11 cellular contexts compared by ENCODE assay signal in genomic region chr9:35650341-35651158, GRCh38. TPM values are rescaled to one million over a fixed set of nuclear protein-coding genes. Genes with fewer than 3 reads are reported as not detected.
DNase-seq lines count a peak whose midpoint lies in the region; ATAC-seq and TF ChIP-seq lines count a peak whose summit lies in the region.
"Had no signal": no experiment of that assay in that cellular context is flagged by ENCODE, and none has a peak within 500 bp of the region (broad histone marks: within the 10 kb centered on the region; RNA-seq: fewer than 3 reads in every experiment).

TSS of gene SIT1 (minus strand) at chr9:35650931. CDS start at chr9:35650853, 78 bp downstream.

- H3K9me3 ChIP-seq in iPS-20b (ENCODE audit: insufficient read depth, low read depth, low read length) (no peaks in the 10 kb centered on the region), transverse colon (no peaks in the 10 kb centered on the region), WERI-Rb-1 (ENCODE audit: severe bottlenecking) (no peaks in the 10 kb centered on the region)

- peaks cover 46% of the 10 kb centered on the region for H3K4me1 Mint-ChIP-seq in activated naive CD4-positive, alpha-beta T cell treated with anti-CD3 and anti-CD28 coated beads for 36 hours (ENCODE audit: low read depth)
- peaks cover 12% of the 10 kb centered on the region for H3K4me1 Mint-ChIP-seq in Calu3 (ENCODE audit: low read depth, unreplicated experiment)

- TF ChIP-seq CTCF in transverse colon (IDR thresholded peaks at IDR 0.05) (no peak), WERI-Rb-1 (IDR thresholded peaks at IDR 0.05; ENCODE audit: low read depth, low read length) (no peak), Calu3 (IDR thresholded peaks at IDR 0.05; ENCODE audit: unreplicated experiment) (no peak)

- H3K36me3 Mint-ChIP-seq in activated naive CD4-positive, alpha-beta T cell treated with anti-CD3 and anti-CD28 coated beads for 36 hours (ENCODE audit: low read depth): peaks cover 11% of the 10 kb centered on the region
- H3K36me3 Mint-ChIP-seq in Calu3 (ENCODE audit: insufficient read depth, unreplicated experiment): peaks cover 12% of the 10 kb centered on the region

- intact Hi-C loops in activated naive CD4-positive, alpha-beta T cell treated with anti-CD3 and anti-CD28 coated beads for 36 hours (cut with micrococcal nuclease): loop anchor here (10.0 kb wide), 1 partner anchor 834 kb away; no protein-coding TSS in a partner anchor
- intact Hi-C loops in transverse colon (cut with DNase I; ENCODE audit: low total_unique reads) (no loop called here), Calu3 (cut with micrococcal nuclease; ENCODE audit: unreplicated experiment) (no loop called here)

- H3K9ac ChIP-seq in iPS-20b (ENCODE audit: low read depth, low read length): peak within 1 kb of the TSS; percentile 61; the same call in 1 of the 2 replicates

- peak within 1 kb of the TSS; percentile 19 for H3K27ac ChIP-seq in iPS-20b (ENCODE audit: low read length)
- H3K27ac ChIP-seq in transverse colon: peak within 1 kb of the TSS; percentile 81 to 86 (median 83)
- no peak within 1 kb of the TSS for H3K27ac ChIP-seq in WERI-Rb-1

- ATAC-seq in GM19455 (IDR thresholded peaks at IDR 0.05; ENCODE audit: unreplicated experiment): no peak

- H3K36me3 ChIP-seq in iPS-20b (ENCODE audit: insufficient read depth, low read depth, low read length) (no peaks in the 10 kb centered on the region), transverse colon (no peaks in the 10 kb centered on the region), WERI-Rb-1 (no peaks in the 10 kb centered on the region)

- DNase-seq in activated naive CD4-positive, alpha-beta T cell treated with anti-CD3 and anti-CD28 coated beads for 36 hours: peak; percentile 60
- no peak for DNase-seq in activated naive CD4-positive, alpha-beta T cell treated with Interleukin-2 at 50 U/mL for 16 hours
- DNase-seq in activated CD4-positive, alpha-beta T cell treated with anti-CD3 and anti-CD28 coated beads, Interleukin-2, amount 50 U/mL, for 48 hours: peak; percentile 64 to 71
- DNase-seq in transverse colon: no peak
- no peak for DNase-seq in WERI-Rb-1
- DNase-seq in Calu3: no peak
- DNase-seq: COR-L47, NCI-H226, retina had no signal

- CTCF ChIA-PET in activated naive CD4-positive, alpha-beta T cell treated with anti-CD3 and anti-CD28 coated beads for 36 hours (lab: Charles Lee): interaction anchor here (0.6 to 12.4 kb wide), 6 partner anchors 10 to 78 kb away, joined by 3 to 149 read pairs (median 4); partner anchors contain the start of genes ARHGEF39, CCDC107, CD72 and RMRP
- CTCF ChIA-PET in Calu3 (lab: Charles Lee): no interaction called here

- peak within 1 kb of the TSS; percentile 93 for H3K4me3 Mint-ChIP-seq in activated naive CD4-positive, alpha-beta T cell treated with anti-CD3 and anti-CD28 coated beads for 36 hours
- H3K4me3 Mint-ChIP-seq in Calu3 (ENCODE audit: low read depth, unreplicated experiment): no peak within 1 kb of the TSS

- no peaks in the 10 kb centered on the region for H3K9me3 Mint-ChIP-seq in activated naive CD4-positive, alpha-beta T cell treated with anti-CD3 and anti-CD28 coated beads for 36 hours
- no peaks in the 10 kb centered on the region for H3K9me3 Mint-ChIP-seq in Calu3 (ENCODE audit: low read depth, unreplicated experiment)

- H3K27me3 Mint-ChIP-seq in activated naive CD4-positive, alpha-beta T cell treated with anti-CD3 and anti-CD28 coated beads for 36 hours (ENCODE audit: low read depth): no peaks in the 10 kb centered on the region
- peaks cover 22% of the 10 kb centered on the region for H3K27me3 Mint-ChIP-seq in Calu3 (ENCODE audit: unreplicated experiment)

- H3K27ac Mint-ChIP-seq in activated naive CD4-positive, alpha-beta T cell treated with anti-CD3 and anti-CD28 coated beads for 36 hours: peak within 1 kb of the TSS; percentile 94
- no peak within 1 kb of the TSS for H3K27ac Mint-ChIP-seq in Calu3 (ENCODE audit: unreplicated experiment)

- WGBS in transverse colon (ENCODE audit: low coverage in 1 of 2), 2 donors: 66% methylated on average over 18 of the region's 22 CpGs; no CpG with 5 or more reads in 1 of the 2 donors

- no peak for TF ChIP-seq EP300 in transverse colon (IDR thresholded peaks at IDR 0.05; ENCODE audit: low read depth)

- H3K4me3 ChIP-seq in iPS-20b (ENCODE audit: low read length) (peak within 1 kb of the TSS; percentile 64; the same call in 1 of the 2 replicates), transverse colon (peak within 1 kb of the TSS in 1 of 4 donors; percentile 35), WERI-Rb-1 (ENCODE audit: low read depth, low read length) (no peak within 1 kb of the TSS)

- H3K27me3 ChIP-seq in iPS-20b (ENCODE audit: insufficient read depth, low read length) (peaks cover 7% of the 10 kb centered on the region; the same call in 1 of the 2 replicates), transverse colon (no peaks in the 10 kb centered on the region), WERI-Rb-1 (ENCODE audit: insufficient read depth, low read depth, severe bottlenecking) (no peaks in the 10 kb centered on the region)

- H3K4me1 ChIP-seq in iPS-20b (ENCODE audit: insufficient read depth, low read length): peaks cover 7% of the 10 kb centered on the region; the same call in 1 of the 2 replicates
- peaks cover 4 to 42% (median 26%) of the 10 kb centered on the region in 4 donors for H3K4me1 ChIP-seq in transverse colon

- in situ Hi-C loops in transverse colon (cut with MboI; ENCODE audit: low pct_ligation_motif_present in 1 of 4, low pct_unique_long_range_greater_than_20kb in 1 of 4, low sequenced_read_pairs in 3 of 4): loop anchor here in 1 of 4 donors (10.0 kb wide), 1 partner anchor 94 kb away; the partner anchor contains the start of genes GBA2 and RGP1

- BruUV-seq in Calu3 (replicated peaks; lab: Mats Ljungman, UMichigan): no TSS peak

- no peak for TF ChIP-seq POLR2A in transverse colon (IDR thresholded peaks at IDR 0.05)

RNA-seq across cellular contexts. Expression of gene SIT1, which starts in this region (rescaled TPM):
- total RNA-seq in activated naive CD4-positive, alpha-beta T cell treated with anti-CD3 and anti-CD28 coated beads for 36 hours: 10 to 100 TPM; 44.0 to 45.4 TPM
- 1 to 10 TPM in 3 of 4 donors, not detected in 1; 1.2 to 6.7 (median 3.8) TPM for total RNA-seq in transverse colon
- total RNA-seq in Calu3 (2022): not detected in 2 replicates

Comparison
In these comparisons a context has a peak if more than half of its experiments do, and no peak if none do; other contexts are left out.
1. RNA of gene SIT1 (total RNA-seq): 44.0 to 45.4 TPM in activated naive CD4-positive, alpha-beta T cell treated with anti-CD3 and anti-CD28 coated beads for 36 hours; 1.2 to 6.7 TPM in transverse colon and not detected in Calu3; every median in the first group is over 4 times any median in the second.
2. DNase-seq: peak in activated naive CD4-positive, alpha-beta T cell treated with anti-CD3 and anti-CD28 coated beads for 36 hours (single experiment) and activated CD4-positive, alpha-beta T cell treated with anti-CD3 and anti-CD28 coated beads, Interleukin-2, amount 50 U/mL, for 48 hours (2 of 2); none in activated naive CD4-positive, alpha-beta T cell treated with Interleukin-2 at 50 U/mL for 16 hours (single experiment), transverse colon (single experiment), WERI-Rb-1 (single experiment) and Calu3 (single experiment).